9 cellular contexts compared by ENCODE assay signal in the genomic region with DNA sequence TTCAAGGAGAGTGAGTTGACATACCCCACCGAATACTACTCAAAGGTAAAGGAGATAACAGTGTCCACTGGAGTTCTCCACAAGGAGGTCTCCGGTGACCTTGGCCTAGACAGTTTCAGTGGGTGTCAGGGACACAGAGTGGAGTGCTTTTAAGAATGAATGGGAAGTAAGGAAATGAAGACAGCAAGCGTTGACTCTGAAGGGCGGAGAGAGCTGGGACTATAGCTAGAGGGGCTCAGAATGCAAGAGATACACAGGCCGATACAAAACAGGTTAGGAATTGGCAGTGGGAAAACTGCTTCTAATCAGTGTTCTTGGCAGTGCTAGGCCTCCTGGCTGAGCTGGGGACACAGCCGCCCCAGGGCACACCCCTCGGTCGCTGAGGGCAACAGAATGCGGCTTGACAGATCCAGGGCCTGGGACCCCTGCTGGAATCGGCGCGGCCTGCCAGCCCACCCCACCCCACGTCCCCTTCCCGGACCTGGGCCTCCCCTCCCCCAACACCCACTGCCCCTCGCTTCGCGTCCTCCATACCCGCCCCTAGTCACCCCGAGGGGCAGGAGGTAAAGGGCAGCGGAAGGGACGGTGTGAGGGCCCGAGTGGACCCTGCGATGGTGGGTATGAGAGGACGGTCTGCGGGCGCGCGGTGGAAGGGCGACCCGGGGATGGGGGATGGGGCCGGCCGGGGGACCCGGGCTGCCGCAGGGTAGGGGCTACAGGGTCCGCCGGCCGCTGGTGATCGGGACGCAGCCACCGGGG. TPM values are rescaled to one million over a fixed set of nuclear protein-coding genes. Genes with fewer than 3 reads are reported as not detected.
DNase-seq lines count a peak whose midpoint lies in the region; ATAC-seq and TF ChIP-seq lines count a peak whose summit lies in the region.
"Had no signal": no experiment of that assay in that cellular context is flagged by ENCODE, and none has a peak within 500 bp of the region (broad histone marks: within the 10 kb centered on the region; RNA-seq: fewer than 3 reads in every experiment).

No MANE protein-coding gene starts in this region.

- no peak overlapping the region for H3K4me3 Mint-ChIP-seq in MCF 10A (ENCODE audit: unreplicated experiment)
- H3K4me3 Mint-ChIP-seq in stimulated activated naive CD8-positive, alpha-beta T cell treated with anti-CD3 and anti-CD28 coated beads, Interleukin-15, amount 100 ng/mL, for 72 hours, result no peak overlapping the region

- BruUV-seq in MCF 10A (replicated peaks; lab: Mats Ljungman, UMichigan), result no TSS peak

- no peak overlapping the region for H3K9ac ChIP-seq in iPS-15b (ENCODE audit: low read depth, low read length)

- DNase-seq in breast epithelium (ENCODE audit: low spot score in 2 of 2), result no peak
- no peak for DNase-seq in MCF 10A (ENCODE audit: unreplicated experiment)
- DNase-seq in WERI-Rb-1, result no peak
- no peak for DNase-seq in stimulated activated naive CD8-positive, alpha-beta T cell treated with anti-CD3 and anti-CD28 coated beads, Interleukin-15, amount 100 ng/mL, for 72 hours
- no peak for DNase-seq in OCI-M2 (lab: John Stamatoyannopoulos, UW; ENCODE audit: unreplicated experiment)
- no peak for DNase-seq in SKM-1 treated with dmso at 0.1 percent for 144 hours (lab: John Stamatoyannopoulos, UW; ENCODE audit: unreplicated experiment)
- no peak for DNase-seq in MV-4-11 (lab: John Stamatoyannopoulos, UW)

- H3K27ac Mint-ChIP-seq in MCF 10A (ENCODE audit: low read depth, unreplicated experiment), result no peak overlapping the region
- no peak overlapping the region for H3K27ac Mint-ChIP-seq in stimulated activated naive CD8-positive, alpha-beta T cell treated with anti-CD3 and anti-CD28 coated beads, Interleukin-15, amount 100 ng/mL, for 72 hours
- H3K27ac Mint-ChIP-seq: dendritic cell treated with granulocyte-macrophage colony-stimulating factor and Interleukin-4, amounts not matched to agents 40 ng/mL and 50 ng/mL, for 4 days had no signal

- H3K4me3 ChIP-seq in breast epithelium (peak overlapping the region; percentile 87 to 97 (median 93)), WERI-Rb-1 (ENCODE audit: low read depth, low read length) (peak overlapping the region; percentile 82), iPS-15b (ENCODE audit: low read depth, low read length) (peak overlapping the region; percentile 66)

- POLR2A ChIA-PET in MCF 10A (lab: Yijun Ruan, JAX), result interaction anchor here (1.1 to 1.5 kb wide), 5 partner anchors 8 to 99 kb away, joined by 4 to 10 read pairs (median 6); a partner anchor contains a TSS

- no peak for TF ChIP-seq CTCF in breast epithelium (IDR thresholded peaks at IDR 0.05)
- no peak for TF ChIP-seq CTCF in MCF 10A (IDR thresholded peaks at IDR 0.05; ENCODE audit: unreplicated experiment)
- TF ChIP-seq CTCF in WERI-Rb-1 (IDR thresholded peaks at IDR 0.05; ENCODE audit: low read depth, low read length), result no peak

- intact Hi-C loops in breast epithelium (cut with DNase I; ENCODE audit: low total_unique reads), result no loop called here
- intact Hi-C loops in MCF 10A (cut with micrococcal nuclease), result no loop called here

- CTCF ChIA-PET in MCF 10A (lab: Yijun Ruan, JAX), result interaction anchor here (0.6 to 1.7 kb wide), 12 partner anchors 9 to 266 kb away, joined by 3 to 15 read pairs (median 4); no protein-coding TSS in a partner anchor

- H3K9me3 Mint-ChIP-seq in MCF 10A (ENCODE audit: unreplicated experiment), result no peaks in the 10 kb centered on the region
- H3K9me3 Mint-ChIP-seq in stimulated activated naive CD8-positive, alpha-beta T cell treated with anti-CD3 and anti-CD28 coated beads, Interleukin-15, amount 100 ng/mL, for 72 hours, result no peaks in the 10 kb centered on the region
- H3K9me3 Mint-ChIP-seq: dendritic cell treated with granulocyte-macrophage colony-stimulating factor and Interleukin-4, amounts not matched to agents 40 ng/mL and 50 ng/mL, for 4 days had no signal

- H3K27me3 ChIP-seq in breast epithelium (no peaks in the 10 kb centered on the region), WERI-Rb-1 (ENCODE audit: insufficient read depth, low read depth, severe bottlenecking) (no peaks in the 10 kb centered on the region), iPS-15b (ENCODE audit: control insufficient read depth, insufficient read depth, low read length) (peaks cover 26% of the 10 kb centered on the region)

- peaks cover 30% of the 10 kb centered on the region for H3K27me3 Mint-ChIP-seq in MCF 10A (ENCODE audit: insufficient read depth, unreplicated experiment)
- H3K27me3 Mint-ChIP-seq in stimulated activated naive CD8-positive, alpha-beta T cell treated with anti-CD3 and anti-CD28 coated beads, Interleukin-15, amount 100 ng/mL, for 72 hours, result peaks cover 11% of the 10 kb centered on the region

- no peak for TF ChIP-seq POLR2A in breast epithelium (IDR thresholded peaks at IDR 0.05)

- H3K36me3 ChIP-seq in breast epithelium (no peaks in the 10 kb centered on the region), WERI-Rb-1 (peaks cover 2% of the 10 kb centered on the region; the same call in 1 of the 2 replicates), iPS-15b (ENCODE audit: control insufficient read depth, insufficient read depth, low read length) (no peaks in the 10 kb centered on the region)

- H3K9me3 ChIP-seq in breast epithelium (no peaks in the 10 kb centered on the region), WERI-Rb-1 (ENCODE audit: severe bottlenecking) (no peaks in the 10 kb centered on the region), iPS-15b (ENCODE audit: control insufficient read depth, insufficient read depth, low read length) (no peaks in the 10 kb centered on the region)

- H3K4me1 Mint-ChIP-seq in MCF 10A (ENCODE audit: insufficient read depth, unreplicated experiment), result no peaks in the 10 kb centered on the region
- no peaks in the 10 kb centered on the region for H3K4me1 Mint-ChIP-seq in stimulated activated naive CD8-positive, alpha-beta T cell treated with anti-CD3 and anti-CD28 coated beads, Interleukin-15, amount 100 ng/mL, for 72 hours

- peak; percentile 3 for ATAC-seq in stimulated activated naive CD8-positive, alpha-beta T cell treated with anti-CD3 and anti-CD28 coated beads, Interleukin-15, amount 100 ng/mL, for 72 hours

- no peaks in the 10 kb centered on the region for H3K36me3 Mint-ChIP-seq in MCF 10A (ENCODE audit: insufficient read depth, unreplicated experiment)

- peaks cover 5% of the 10 kb centered on the region in 2 donors for H3K4me1 ChIP-seq in breast epithelium
- peaks cover 3% of the 10 kb centered on the region for H3K4me1 ChIP-seq in iPS-15b (ENCODE audit: control insufficient read depth, insufficient read depth, low read length)

- H3K27ac ChIP-seq in breast epithelium (peak overlapping the region; percentile 87 to 93), WERI-Rb-1 (peak overlapping the region; percentile 32; the same call in 1 of the 2 replicates)

RNA-seq across cellular contexts. Expression of a gene that starts 0.5 kb away (rescaled TPM):
- total RNA-seq in breast epithelium (10 to 100 TPM; 25.6 to 40.0 (median 36.3) TPM), MCF 10A (2022) (0.89 and 1.3 TPM in 2 replicates)

RNA-seq across cellular contexts. Expression of a gene that starts 22.4 kb away (rescaled TPM):
- total RNA-seq in breast epithelium (10 to 100 TPM in 2 of 3 donors, under 1 TPM in 1; 0.96 to 25.2 (median 12.9) TPM), MCF 10A (2022) (0.71 and 0.75 TPM in 2 replicates)

RNA-seq across cellular contexts. Expression of a gene that starts 28.1 kb away (rescaled TPM):
- total RNA-seq in breast epithelium (10 to 100 TPM; 15.7 to 30.4 (median 17.3) TPM), MCF 10A (2022) (15.0 and 32.2 TPM in 2 replicates)

RNA-seq across cellular contexts. Expression of a gene that starts 55.4 kb away (rescaled TPM):
- total RNA-seq in breast epithelium, result 10 to 100 TPM; 21.6 to 43.9 (median 32.6) TPM
- 7.3 and 7.4 TPM in 2 replicates for total RNA-seq in MCF 10A (2022)

Comparison
In these comparisons a context has a peak if more than half of its experiments do, and no peak if none do; other contexts are left out.
1. RNA of a gene that starts 0.5 kb away (total RNA-seq): 25.6 to 40.0 TPM in breast epithelium; 0.89 to 1.3 TPM in MCF 10A; every median in the first group is over 10 times any median in the second.
2. Peak in every context shown above with its lines, with median percentiles within 50 percentile points of each other: H3K4me3 ChIP-seq.